Comparison of ENCODE assay signal across 8 cellular contexts in genomic region chr22:33923033-33923432, GRCh38. TPM values are rescaled to one million over a fixed set of nuclear protein-coding genes. Genes with fewer than 3 reads are reported as not detected.
DNase-seq lines count a peak whose midpoint lies in the region; ATAC-seq and TF ChIP-seq lines count a peak whose summit lies in the region.

No MANE protein-coding gene starts in this region.

- POLR2A ChIA-PET in MCF 10A (lab: Yijun Ruan, JAX), result interaction anchor here (0.6 to 1.0 kb wide), 5 partner anchors 69 to 1379 kb away, joined by 3 to 7 read pairs (median 3); no protein-coding TSS in a partner anchor

- TF ChIP-seq CTCF in MCF 10A (IDR thresholded peaks at IDR 0.05; ENCODE audit: unreplicated experiment) (no peak), type B pancreatic cell (conservative IDR thresholded peaks at IDR 0.05) (no peak)

- CTCF ChIA-PET in activated naive CD4-positive, alpha-beta T cell treated with anti-CD3 and anti-CD28 coated beads, Interleukin-2, amount 10 ng/mL, durations not matched to agents 7 days and 5 days (lab: Charles Lee), result interaction anchor here (1.1 to 1.6 kb wide), 7 partner anchors 14 to 1101 kb away, joined by 3 to 6 read pairs (median 3); no protein-coding TSS in a partner anchor
- CTCF ChIA-PET in MCF 10A (lab: Yijun Ruan, JAX), result interaction anchor here (0.5 to 5.5 kb wide), 47 partner anchors 10 to 1308 kb away, joined by 3 to 34 read pairs (median 4); no protein-coding TSS in a partner anchor

- no peak for ATAC-seq in memory B cell (ENCODE audit: low read depth)

- no peaks in the 10 kb centered on the region for H3K9me3 Mint-ChIP-seq in activated naive CD4-positive, alpha-beta T cell treated with anti-CD3 and anti-CD28 coated beads, Interleukin-2, amount 10 ng/mL, durations not matched to agents 7 days and 5 days
- no peaks in the 10 kb centered on the region for H3K9me3 Mint-ChIP-seq in MCF 10A (ENCODE audit: unreplicated experiment)
- H3K9me3 Mint-ChIP-seq in memory B cell, result no peaks in the 10 kb centered on the region
- no peaks in the 10 kb centered on the region for H3K9me3 Mint-ChIP-seq in type B pancreatic cell

- peaks cover 3% of the 10 kb centered on the region for H3K36me3 Mint-ChIP-seq in activated naive CD4-positive, alpha-beta T cell treated with anti-CD3 and anti-CD28 coated beads, Interleukin-2, amount 10 ng/mL, durations not matched to agents 7 days and 5 days
- H3K36me3 Mint-ChIP-seq in MCF 10A (ENCODE audit: insufficient read depth, unreplicated experiment) (no peaks in the 10 kb centered on the region), memory B cell (no peaks in the 10 kb centered on the region), type B pancreatic cell (peaks cover 3% of the 10 kb centered on the region)

- no TSS peak for BruUV-seq in MCF 10A (replicated peaks; lab: Mats Ljungman, UMichigan)

- intact Hi-C loops in MCF 10A (cut with micrococcal nuclease), result loop anchor here (1.0 to 5.0 kb wide), 8 partner anchors 71 to 1308 kb away; no protein-coding TSS in a partner anchor

- peaks cover 56% of the 10 kb centered on the region for H3K27me3 Mint-ChIP-seq in activated naive CD4-positive, alpha-beta T cell treated with anti-CD3 and anti-CD28 coated beads, Interleukin-2, amount 10 ng/mL, durations not matched to agents 7 days and 5 days
- H3K27me3 Mint-ChIP-seq in MCF 10A (ENCODE audit: insufficient read depth, unreplicated experiment), result no peaks in the 10 kb centered on the region
- peaks cover 8% of the 10 kb centered on the region for H3K27me3 Mint-ChIP-seq in memory B cell
- peaks cover 9% of the 10 kb centered on the region for H3K27me3 Mint-ChIP-seq in type B pancreatic cell

- H3K4me1 Mint-ChIP-seq in activated naive CD4-positive, alpha-beta T cell treated with anti-CD3 and anti-CD28 coated beads, Interleukin-2, amount 10 ng/mL, durations not matched to agents 7 days and 5 days, result peaks cover 14% of the 10 kb centered on the region
- H3K4me1 Mint-ChIP-seq in MCF 10A (ENCODE audit: insufficient read depth, unreplicated experiment) (peaks cover 23% of the 10 kb centered on the region), memory B cell (peaks cover 16% of the 10 kb centered on the region), type B pancreatic cell (ENCODE audit: unreplicated experiment) (peaks cover 25% of the 10 kb centered on the region)

- no peak for DNase-seq in activated naive CD4-positive, alpha-beta T cell treated with anti-CD3 and anti-CD28 coated beads, Interleukin-2, amount 10 ng/mL, durations not matched to agents 7 days and 5 days
- no peak for DNase-seq in activated naive CD4-positive, alpha-beta T cell (lab: John Stamatoyannopoulos, UW)
- DNase-seq in MCF 10A (ENCODE audit: unreplicated experiment) (no peak), memory B cell (ENCODE audit: low spot score in 2 of 2) (no peak), type B pancreatic cell (ENCODE audit: extremely low spot score, unreplicated experiment) (no peak), globus pallidus (ENCODE audit: low spot score) (no peak), A172 (ENCODE audit: low spot score) (no peak), NCI-H2107 treated with DMSO at 0.1 percent for 48 hours (lab: John Stamatoyannopoulos, UW; ENCODE audit: unreplicated experiment) (no peak)

- H3K27ac Mint-ChIP-seq in activated naive CD4-positive, alpha-beta T cell treated with anti-CD3 and anti-CD28 coated beads, Interleukin-2, amount 10 ng/mL, durations not matched to agents 7 days and 5 days, result no peak overlapping the region
- H3K27ac Mint-ChIP-seq in MCF 10A (ENCODE audit: low read depth, unreplicated experiment) (no peak overlapping the region), memory B cell (peak overlapping the region; percentile 11), type B pancreatic cell (peak overlapping the region; percentile 46)

- peak overlapping the region; percentile 62 for H3K4me3 Mint-ChIP-seq in activated naive CD4-positive, alpha-beta T cell treated with anti-CD3 and anti-CD28 coated beads, Interleukin-2, amount 10 ng/mL, durations not matched to agents 7 days and 5 days
- H3K4me3 Mint-ChIP-seq in MCF 10A (ENCODE audit: unreplicated experiment), result peak overlapping the region; percentile 88
- H3K4me3 Mint-ChIP-seq in memory B cell, result peak overlapping the region; percentile 83
- peak overlapping the region; percentile 90 for H3K4me3 Mint-ChIP-seq in type B pancreatic cell

RNA-seq across cellular contexts. Expression of gene LARGE1, which starts 2.8 kb away (rescaled TPM):
- 5.2 and 8.9 TPM in 2 replicates for total RNA-seq in MCF 10A (2022)
- 62.4 and 96.6 TPM in 2 replicates for total RNA-seq in type B pancreatic cell (ENCODE audit: low replicate concordance)
- total RNA-seq in A172 (2014; rRNA removed; shearing (Covaris generic)), result 4.4 and 4.9 TPM in 2 replicates

Comparison
In these comparisons a context has a peak if more than half of its experiments do, and no peak if none do; other contexts are left out.
1. H3K27ac Mint-ChIP-seq: peak in memory B cell (single experiment) and type B pancreatic cell (single experiment); none in activated naive CD4-positive, alpha-beta T cell treated with anti-CD3 and anti-CD28 coated beads, Interleukin-2, amount 10 ng/mL, durations not matched to agents 7 days and 5 days (single experiment) and MCF 10A (single experiment).
2. Peak in every context shown above with its lines, with median percentiles within 50 percentile points of each other: H3K4me3 Mint-ChIP-seq.